ENCODE assay signal across 2 cellular contexts in the genomic region with DNA sequence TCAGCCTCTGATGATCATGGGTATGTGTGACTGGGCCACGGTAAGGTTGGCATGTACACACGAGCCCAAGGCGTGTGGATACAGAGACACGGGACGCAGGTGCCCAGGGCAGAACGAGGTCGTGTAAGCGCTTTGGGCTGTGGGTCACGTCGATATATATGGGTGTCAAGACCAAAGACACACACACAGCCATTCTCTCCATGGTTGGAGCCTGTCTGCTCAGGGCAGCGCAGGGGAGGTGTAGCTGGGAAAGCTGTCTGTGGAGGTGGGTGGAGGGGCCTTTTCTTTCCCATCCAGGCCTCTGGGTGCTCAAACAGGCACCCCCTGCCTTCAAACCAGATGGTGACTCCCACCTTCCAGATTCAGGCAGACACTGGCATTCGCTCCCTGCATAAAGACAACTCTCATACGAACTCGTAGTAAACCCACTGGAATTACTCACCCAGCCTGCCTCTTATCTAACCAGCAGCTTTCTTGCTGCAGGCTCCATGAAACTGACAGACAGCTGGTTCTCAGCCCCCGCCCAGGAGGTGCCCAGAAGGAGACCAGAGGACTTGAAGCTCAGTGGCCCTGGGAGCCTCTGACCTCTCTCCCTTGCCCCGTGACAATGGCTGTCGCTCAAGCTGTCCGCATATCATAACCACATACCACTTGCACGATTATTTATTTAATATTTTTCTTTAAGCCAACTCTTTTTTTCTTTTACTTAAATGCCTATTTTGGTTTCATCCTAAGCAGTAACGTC.
TF ChIP-seq lines count a peak whose summit lies in the region.

No MANE protein-coding gene starts in this region.

TF ChIP-seq in GM23338, 12 proteins besides CTCF, POLR2A, EP300 and RAD21:
- TF ChIP-seq ZNF331 (CRISPR knock-in tag; IDR thresholded peaks at IDR 0.05; ENCODE audit: low read depth) (no peak), ETS1 (IDR thresholded peaks at IDR 0.05) (no peak), STAT1 (IDR thresholded peaks at IDR 0.05; ENCODE audit: unreplicated experiment) (no peak), CREB1 (CRISPR knock-in tag; IDR thresholded peaks at IDR 0.05; ENCODE audit: low read depth) (no peak), NANOG (IDR thresholded peaks at IDR 0.05; ENCODE audit: borderline replicate concordance) (no peak), EZH2 (IDR thresholded peaks at IDR 0.05; ENCODE audit: low read depth, unreplicated experiment) (no peak), ZNF462 (CRISPR knock-in tag; IDR thresholded peaks at IDR 0.05) (no peak), POLR2AphosphoS5 (IDR thresholded peaks at IDR 0.05; ENCODE audit: low read depth) (no peak)

TF ChIP-seq in H1, 55 proteins besides CTCF, POLR2A, EP300 and RAD21:
- TF ChIP-seq, protein P1, sequence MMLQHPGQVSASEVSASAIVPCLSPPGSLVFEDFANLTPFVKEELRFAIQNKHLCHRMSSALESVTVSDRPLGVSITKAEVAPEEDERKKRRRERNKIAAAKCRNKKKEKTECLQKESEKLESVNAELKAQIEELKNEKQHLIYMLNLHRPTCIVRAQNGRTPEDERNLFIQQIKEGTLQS (IDR thresholded peaks at IDR 0.05; ENCODE audit: insufficient read depth, low read depth, low read length): no peak
- TF ChIP-seq KDM4A (IDR thresholded peaks at IDR 0.05; ENCODE audit: low read depth, low read length, severe bottlenecking) (no peak), PHF8 (conservative IDR thresholded peaks at IDR 0.05; ENCODE audit: low read depth, low read length) (no peak), ASH2L (IDR thresholded peaks at IDR 0.05; ENCODE audit: low read length) (no peak)
- TF ChIP-seq, protein P2, sequence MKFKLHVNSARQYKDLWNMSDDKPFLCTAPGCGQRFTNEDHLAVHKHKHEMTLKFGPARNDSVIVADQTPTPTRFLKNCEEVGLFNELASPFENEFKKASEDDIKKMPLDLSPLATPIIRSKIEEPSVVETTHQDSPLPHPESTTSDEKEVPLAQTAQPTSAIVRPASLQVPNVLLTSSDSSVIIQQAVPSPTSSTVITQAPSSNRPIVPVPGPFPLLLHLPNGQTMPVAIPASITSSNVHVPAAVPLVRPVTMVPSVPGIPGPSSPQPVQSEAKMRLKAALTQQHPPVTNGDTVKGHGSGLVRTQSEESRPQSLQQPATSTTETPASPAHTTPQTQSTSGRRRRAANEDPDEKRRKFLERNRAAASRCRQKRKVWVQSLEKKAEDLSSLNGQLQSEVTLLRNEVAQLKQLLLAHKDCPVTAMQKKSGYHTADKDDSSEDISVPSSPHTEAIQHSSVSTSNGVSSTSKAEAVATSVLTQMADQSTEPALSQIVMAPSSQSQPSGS (IDR thresholded peaks at IDR 0.05; ENCODE audit: low read length): no peak
